Comparison of ENCODE assay signal across 8 cellular contexts in the genomic region with DNA sequence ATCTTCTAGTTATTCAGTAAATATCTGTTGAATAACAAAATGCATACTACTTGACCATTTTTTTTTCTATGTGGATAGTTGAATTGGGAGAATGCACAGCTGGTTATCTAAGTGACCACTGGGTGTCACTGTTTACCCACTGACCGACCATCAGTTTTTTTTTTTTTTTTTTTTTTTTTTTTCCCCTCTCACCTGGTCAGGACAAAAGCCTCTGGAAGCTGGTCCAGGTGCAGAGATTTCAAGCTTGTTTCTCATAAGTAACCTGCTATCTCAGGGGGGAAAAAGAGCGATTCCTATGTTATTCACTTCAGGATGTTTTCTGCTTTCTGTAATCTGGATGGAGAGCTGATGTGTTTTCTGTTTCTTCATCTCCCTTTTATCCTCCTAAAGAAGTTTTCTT.
DNase-seq lines count a peak whose midpoint lies in the region; ATAC-seq and TF ChIP-seq lines count a peak whose summit lies in the region.

No MANE protein-coding gene starts in this region.

- WGBS in testis, 2 donors: 12 to 26% methylated on average over 2 of the region's 2 CpGs

- no peaks in the 10 kb centered on the region for H3K27me3 ChIP-seq in GM06990 (replicated peaks; ENCODE audit: control insufficient read depth, insufficient read depth, low read length)
- H3K27me3 ChIP-seq in testis: no peaks in the 10 kb centered on the region

- no peak overlapping the region for H3K9ac ChIP-seq in SK-N-MC (ENCODE audit: insufficient read length)

- TF ChIP-seq CTCF in GM06990 (IDR thresholded peaks at IDR 0.05; ENCODE audit: insufficient read depth, low read length, poor library complexity, severe bottlenecking) (peak; percentile 62), testis (IDR thresholded peaks at IDR 0.05) (peak; percentile 25 to 67 (median 53))

- H3K4me3 ChIP-seq in GM06990 (replicated peaks; ENCODE audit: low read depth, low read length) (no peak overlapping the region), SK-N-MC (no peak overlapping the region), testis (no peak overlapping the region)

- TF ChIP-seq POLR2A in testis (IDR thresholded peaks at IDR 0.05): no peak

- H3K9me3 ChIP-seq in SK-N-MC (ENCODE audit: low read depth, low read length) (no peaks in the 10 kb centered on the region), testis (no peaks in the 10 kb centered on the region)

- ATAC-seq in GM19397 (IDR thresholded peaks at IDR 0.05; ENCODE audit: unreplicated experiment) (no peak), GM18519 (IDR thresholded peaks at IDR 0.05; ENCODE audit: low FRiP score, unreplicated experiment) (no peak), HG02623 (IDR thresholded peaks at IDR 0.05; ENCODE audit: unreplicated experiment) (no peak)

- no peaks in the 10 kb centered on the region for H3K36me3 ChIP-seq in GM06990 (ENCODE audit: control insufficient read depth, insufficient read depth, low read length)
- H3K36me3 ChIP-seq in SK-N-MC (ENCODE audit: insufficient read depth, low read length): no peaks in the 10 kb centered on the region
- H3K36me3 ChIP-seq in testis (ENCODE audit: low read depth, missing control alignments): no peaks in the 10 kb centered on the region

- H3K27ac ChIP-seq in SK-N-MC: peak overlapping the region; percentile 82
- H3K27ac ChIP-seq in testis: no peak overlapping the region

- intact Hi-C loops in testis (cut with DNase I; ENCODE audit: low total_unique reads): no loop called here

- H3K4me1 ChIP-seq in testis: no peaks in the 10 kb centered on the region

- DNase-seq in GM06990 (ENCODE audit: extremely low read depth, insufficient read length): no peak
- DNase-seq in LHCN-M2 (ENCODE audit: low read depth): peak; percentile 2
- peak; percentile 26 for DNase-seq in SK-N-MC (ENCODE audit: low read depth, low spot score)
- DNase-seq in glomerular visceral epithelial cell (ENCODE audit: extremely low spot score): peak; percentile 0
- DNase-seq in testis: no peak

Comparison
In these comparisons a context has a peak if more than half of its experiments do, and no peak if none do; other contexts are left out.
1. DNase-seq: peak in LHCN-M2 (single experiment), SK-N-MC (single experiment) and glomerular visceral epithelial cell (single experiment); none in GM06990 (single experiment) and testis (single experiment).